Comparison of ENCODE assay signal across 10 cellular contexts in genomic region chr19:18306209-18306902, GRCh38. TPM values are rescaled to one million over a fixed set of nuclear protein-coding genes. Genes with fewer than 3 reads are reported as not detected.
DNase-seq lines count a peak whose midpoint lies in the region; ATAC-seq, FAIRE-seq and TF ChIP-seq lines count a peak whose summit lies in the region.
"Had no signal": no experiment of that assay in that cellular context is flagged by ENCODE, and none has a peak within 500 bp of the region (broad histone marks: within the 10 kb centered on the region; RNA-seq: fewer than 3 reads in every experiment).

No MANE protein-coding gene starts in this region.

- intact Hi-C loops in psoas muscle (cut with DNase I) = loop anchor here in 1 of 2 donors (2.0 kb wide), 1 partner anchor 14 kb away; no protein-coding TSS in a partner anchor

- peaks cover 0 to 30% of the 10 kb centered on the region in 2 donors for H3K36me3 ChIP-seq in psoas muscle (ENCODE audit: insufficient read depth in 1 of 2, low read depth in 1 of 2)

- H3K27ac ChIP-seq in coronary artery (peak overlapping the region; percentile 93 to 97), psoas muscle (peak overlapping the region; percentile 95)

- WGBS in psoas muscle, 3 donors = 88 to 91% (median 89%) methylated on average over 26 of the region's 26 CpGs

- H3K4me3 ChIP-seq in coronary artery = peak overlapping the region; percentile 7
- H3K4me3 ChIP-seq in psoas muscle = no peak overlapping the region
- H3K4me3 ChIP-seq: pancreas had no signal

- DNase-seq in D341Med (ENCODE audit: low spot score) (peak; percentile 13), NAMALWA (ENCODE audit: low spot score) (peak; percentile 42), coronary artery (ENCODE audit: low spot score) (no peak), psoas muscle (no peak), SW 1271 (lab: John Stamatoyannopoulos, UW) (no peak), OCI-M2 (lab: John Stamatoyannopoulos, UW; ENCODE audit: unreplicated experiment) (no peak), H54 (ENCODE audit: insufficient read length, low spot score) (no peak)
- DNase-seq: NCI-H1417 treated with DMSO at 0.1 percent for 48 hours, pancreas had no signal

- TF ChIP-seq POLR2A in H54 (IDR thresholded peaks at IDR 0.05; ENCODE audit: low read depth, low read length) = no peak

- no peaks in the 10 kb centered on the region for H3K27me3 ChIP-seq in psoas muscle (ENCODE audit: insufficient read depth in 3 of 3, low read length in 2 of 3)
- H3K27me3 ChIP-seq: pancreas had no signal

- TF ChIP-seq CTCF in coronary artery (IDR thresholded peaks at IDR 0.05) (no peak), psoas muscle (IDR thresholded peaks at IDR 0.05) (no peak)

- peaks cover 63% of the 10 kb centered on the region for H3K4me1 ChIP-seq in psoas muscle
- H3K4me1 ChIP-seq: pancreas had no signal

- FAIRE-seq in H54 (lab: Jason Lieb, UNC) = no peak
- FAIRE-seq: pancreas had no signal

- ATAC-seq in psoas muscle = no peak
- no peak for ATAC-seq in HG03378 (IDR thresholded peaks at IDR 0.05; ENCODE audit: unreplicated experiment)
- ATAC-seq: pancreas had no signal

- H3K9me3 ChIP-seq in psoas muscle = no peaks in the 10 kb centered on the region
- H3K9me3 ChIP-seq: pancreas had no signal

RNA-seq across cellular contexts. Expression of gene LSM4, which starts 16.5 kb away (rescaled TPM):
- 100 to 1,000 TPM in 2 of 4 donors, 10 to 100 TPM in 2; 87.9 to 136 (median 112) TPM for total RNA-seq in psoas muscle
- polyA plus RNA-seq in psoas muscle = 100 to 1,000 TPM; 118 to 215 (median 139) TPM

RNA-seq across cellular contexts. Expression of gene JUND, which starts 24.9 kb away (rescaled TPM):
- 10 to 100 TPM; 68.0 to 77.1 (median 72.1) TPM for total RNA-seq in psoas muscle
- 10 to 100 TPM; 22.7 to 40.3 (median 38.9) TPM for polyA plus RNA-seq in psoas muscle

RNA-seq across cellular contexts. Expression of gene IQCN, which starts 32.1 kb away (rescaled TPM):
- total RNA-seq in psoas muscle = 1 to 10 TPM in 1 of 4 donors, under 1 TPM in 3; 0.32 to 1.5 (median 0.43) TPM
- under 1 TPM; 0.12 to 0.57 (median 0.17) TPM for polyA plus RNA-seq in psoas muscle

RNA-seq across cellular contexts. Expression of gene PGPEP1, which starts 34.0 kb away (rescaled TPM):
- total RNA-seq in psoas muscle = 10 to 100 TPM; 18.3 to 47.8 (median 31.7) TPM
- 10 to 100 TPM in 1 of 3 donors, 1 to 10 TPM in 2; 8.0 to 13.8 (median 9.1) TPM for polyA plus RNA-seq in psoas muscle

Comparison
In these comparisons a context has a peak if more than half of its experiments do, and no peak if none do; other contexts are left out.
1. DNase-seq: peak in D341Med (single experiment) and NAMALWA (single experiment); none in coronary artery (single experiment), psoas muscle (0 of 2), SW 1271 (0 of 2), OCI-M2 (single experiment) and H54 (single experiment).